ENCODE assay signal across 18 cellular contexts in genomic region chr1:81312272-81312754, GRCh38.
"Had no signal": no experiment of that assay in that cellular context is flagged by ENCODE, and none has a peak within 500 bp of the region (broad histone marks: within the 10 kb centered on the region; RNA-seq: fewer than 3 reads in every experiment).

No MANE protein-coding gene starts in this region.

- ATAC-seq: activated CD8-positive, alpha-beta T cell treated with anti-CD3 and anti-CD28 coated beads, Interleukin-2, amount 10 ng/mL, durations not matched to agents 7 days and 5 days; activated naive CD4-positive, alpha-beta T cell treated with anti-CD3 and anti-CD28 coated beads, Interleukin-2, amount 50 U/mL, for 72 hours; activated T-cell treated with anti-CD3 and anti-CD28 coated beads, Interleukin-2, amount 50 U/mL, for 72 hours; foreskin keratinocyte; pancreas had no signal

- H3K36me3 Mint-ChIP-seq: activated naive CD4-positive, alpha-beta T cell treated with anti-CD3 and anti-CD28 coated beads, Interleukin-2, amount 50 U/mL, for 72 hours had no signal

- H3K27ac ChIP-seq: colonic mucosa, foreskin keratinocyte, pancreas, sigmoid colon, stomach, testis had no signal

- H3K9me3 ChIP-seq: colonic mucosa, pancreas, sigmoid colon, stomach, testis had no signal

- H3K27me3 ChIP-seq: colonic mucosa, foreskin keratinocyte, pancreas, sigmoid colon, stomach, testis had no signal

- H3K9me3 Mint-ChIP-seq: activated naive CD4-positive, alpha-beta T cell treated with anti-CD3 and anti-CD28 coated beads, Interleukin-2, amount 50 U/mL, for 72 hours; activated T-cell treated with anti-CD3 and anti-CD28 coated beads, Interleukin-2, amount 50 U/mL, for 72 hours had no signal

- DNase-seq: activated CD4-positive, alpha-beta T cell treated with anti-CD3 and anti-CD28 coated beads for 48 hours; activated CD8-positive, alpha-beta memory T cell treated with anti-CD3 and anti-CD28 coated beads, Interleukin-2, amount 50 U/mL, for 4 hours; activated CD8-positive, alpha-beta T cell treated with anti-CD3 and anti-CD28 coated beads, Interleukin-2, amount 10 ng/mL, durations not matched to agents 7 days and 5 days; activated gamma-delta T cell; activated T-cell treated with anti-CD3 and anti-CD28 coated beads, Interleukin-2, amount 50 U/mL, for 72 hours; caudate nucleus; colonic mucosa; effector CD4-positive, alpha-beta T cell; foreskin keratinocyte; glutamatergic neuron; hypothalamus; pancreas; sigmoid colon; stimulated activated CD4-positive, alpha-beta T cell treated with anti-CD3 and anti-CD28 coated beads, Interleukin-1b, Interleukin-23, amount 100 ng/mL, for 48 hours; stomach; T-helper 2 cell; testis had no signal

- H3K4me3 ChIP-seq: colonic mucosa, pancreas, sigmoid colon, stomach, testis had no signal

- H3K4me3 Mint-ChIP-seq: activated CD8-positive, alpha-beta T cell treated with anti-CD3 and anti-CD28 coated beads, Interleukin-2, amount 10 ng/mL, durations not matched to agents 7 days and 5 days; activated T-cell treated with anti-CD3 and anti-CD28 coated beads, Interleukin-2, amount 50 U/mL, for 72 hours had no signal

- H3K27ac Mint-ChIP-seq: activated CD8-positive, alpha-beta T cell treated with anti-CD3 and anti-CD28 coated beads, Interleukin-2, amount 10 ng/mL, durations not matched to agents 7 days and 5 days; activated naive CD4-positive, alpha-beta T cell treated with anti-CD3 and anti-CD28 coated beads, Interleukin-2, amount 50 U/mL, for 72 hours; activated T-cell treated with anti-CD3 and anti-CD28 coated beads, Interleukin-2, amount 50 U/mL, for 72 hours had no signal

- H3K36me3 ChIP-seq: colonic mucosa, pancreas, sigmoid colon, stomach had no signal

- H3K4me1 ChIP-seq: colonic mucosa, foreskin keratinocyte, pancreas, stomach had no signal
